9 cellular contexts compared by ENCODE assay signal in genomic region chr7:20651960-20652544, GRCh38.
DNase-seq lines count a peak whose midpoint lies in the region; ATAC-seq and FAIRE-seq lines count a peak whose summit lies in the region.
"Had no signal": no experiment of that assay in that cellular context is flagged by ENCODE, and none has a peak within 500 bp of the region (broad histone marks: within the 10 kb centered on the region; RNA-seq: fewer than 3 reads in every experiment).

No MANE protein-coding gene starts in this region.

- FAIRE-seq in GM19239 (lab: Jason Lieb, UNC), result peak; percentile 71
- FAIRE-seq: colon had no signal

- DNase-seq in Ammon's horn (ENCODE audit: low spot score), result peak; percentile 15
- DNase-seq in GM19239 (ENCODE audit: insufficient read length, low spot score), result no peak
- peak; percentile 22 for DNase-seq in SKM-1 treated with dmso at 0.1 percent for 144 hours (lab: John Stamatoyannopoulos, UW; ENCODE audit: unreplicated experiment)
- peak; percentile 31 for DNase-seq in iris pigment epithelial cell (ENCODE audit: low read depth)
- no peak for DNase-seq in activated CD4-positive, CD25-positive, alpha-beta regulatory T cell (lab: John Stamatoyannopoulos, UW)

- ATAC-seq in HG02870 (IDR thresholded peaks at IDR 0.05; ENCODE audit: unreplicated experiment), result no peak
- no peak for ATAC-seq in HG03469 (IDR thresholded peaks at IDR 0.05; ENCODE audit: unreplicated experiment)
- ATAC-seq in HG03095 (IDR thresholded peaks at IDR 0.05; ENCODE audit: unreplicated experiment), result no peak

Comparison
In these comparisons a context has a peak if more than half of its experiments do, and no peak if none do; other contexts are left out.
1. DNase-seq: peak in Ammon's horn (single experiment), SKM-1 treated with dmso at 0.1 percent for 144 hours (single experiment) and iris pigment epithelial cell (single experiment); none in GM19239 (single experiment) and activated CD4-positive, CD25-positive, alpha-beta regulatory T cell (0 of 4).